2 cellular contexts compared by ENCODE assay signal in genomic region chr6:30940361-30941001, GRCh38.
TF ChIP-seq lines count a peak whose summit lies in the region.

MUCL3 (plus strand) TSS chr6:30940973; CDS start chr6:30941000, 27 bp downstream.

TF ChIP-seq in HCT116, 20 proteins besides CTCF, POLR2A, EP300 and RAD21:
- TF ChIP-seq CEBPB (IDR thresholded peaks at IDR 0.05; ENCODE audit: low read depth): no peak
- TF ChIP-seq CBX3 (IDR thresholded peaks at IDR 0.05; ENCODE audit: low read depth): no peak
- TF ChIP-seq EGR1 (IDR thresholded peaks at IDR 0.05; ENCODE audit: low read depth): no peak
- no peak for TF ChIP-seq ATF3 (IDR thresholded peaks at IDR 0.05)
- TF ChIP-seq MAX (IDR thresholded peaks at IDR 0.05): no peak
- TF ChIP-seq FOSL1 (IDR thresholded peaks at IDR 0.05; ENCODE audit: low read depth): no peak
- TF ChIP-seq TCF7L2 (IDR thresholded peaks at IDR 0.05; ENCODE audit: borderline replicate concordance, extremely low read depth, insufficient read depth, insufficient read length): no peak
- TF ChIP-seq ELF1 (IDR thresholded peaks at IDR 0.05; ENCODE audit: borderline replicate concordance, low read depth): no peak
- TF ChIP-seq ZNF274 (IDR thresholded peaks at IDR 0.05; ENCODE audit: low read depth, low read length): no peak
- TF ChIP-seq SP1 (IDR thresholded peaks at IDR 0.05; ENCODE audit: low read depth): no peak
- no peak for TF ChIP-seq ZFX (IDR thresholded peaks at IDR 0.05)
- TF ChIP-seq YY1 (IDR thresholded peaks at IDR 0.05; ENCODE audit: extremely low read depth, insufficient replicate concordance, low read depth, low read length): no peak

TF ChIP-seq in K562, 482 proteins besides CTCF, POLR2A, EP300 and RAD21:
- TF ChIP-seq MXI1 (IDR thresholded peaks at IDR 0.05; ENCODE audit: low read depth, low read length) (no peak), CREM (IDR thresholded peaks at IDR 0.05; ENCODE audit: low read depth) (0 out of 2 replicates have a peak, but pooled peaks have one; percentile 25), CBFA2T3 (IDR thresholded peaks at IDR 0.05) (peak; percentile 51; the same call in 1 of the 2 replicates), MAX (CRISPR knock-in tag; IDR thresholded peaks at IDR 0.05) (peak; percentile 22; the same call in 1 of the 2 replicates), ETS2 (tag; IDR thresholded peaks at IDR 0.05; ENCODE audit: borderline replicate concordance, poor library complexity, severe bottlenecking) (no peak), SPI1 (IDR thresholded peaks at IDR 0.05; ENCODE audit: borderline replicate concordance, low read depth, low read length) (peak; percentile 26; the same call in 1 of the 2 replicates), ATF1 (CRISPR knock-in tag; IDR thresholded peaks at IDR 0.05) (no peak), ATF1 (tag; IDR thresholded peaks at IDR 0.05) (peak; percentile 46), CBFA2T2 (conservative IDR thresholded peaks at IDR 0.05) (0 out of 2 replicates have a peak, but pooled peaks have one; percentile 16), DPF2 (IDR thresholded peaks at IDR 0.05) (0 out of 2 replicates have a peak, but pooled peaks have one; percentile 15), FOXO4 (CRISPR knock-in tag; IDR thresholded peaks at IDR 0.05) (no peak), NFE2 (IDR thresholded peaks at IDR 0.05; ENCODE audit: low read depth) (peak; percentile 58), CXXC5 (CRISPR knock-in tag; IDR thresholded peaks at IDR 0.05) (0 out of 2 replicates have a peak, but pooled peaks have one; percentile 16)
TF ChIP-seq in K562: peak in this region for 9.
